In genomic region chr1:25819496-25820246, GRCh38 we compare ENCODE assay signal across 8 cellular contexts. TPM values are rescaled to one million over a fixed set of nuclear protein-coding genes. Genes with fewer than 3 reads are reported as not detected.
DNase-seq lines count a peak whose midpoint lies in the region; ATAC-seq and TF ChIP-seq lines count a peak whose summit lies in the region.

MTFR1L (plus strand) TSS chr1:25819954; CDS start chr1:25823105, 3,151 bp downstream.

- no peaks in the 10 kb centered on the region for H3K9me3 Mint-ChIP-seq in IgD-negative memory B cell
- no peaks in the 10 kb centered on the region for H3K9me3 Mint-ChIP-seq in activated T-helper 17 cell treated with anti-CD3 and anti-CD28 coated beads, Interleukin-2, amount 50 U/mL, for 72 hours
- no peaks in the 10 kb centered on the region for H3K9me3 Mint-ChIP-seq in nephron
- H3K9me3 Mint-ChIP-seq in stimulated activated naive CD8-positive, alpha-beta T cell treated with anti-CD3 and anti-CD28 coated beads, Interleukin-15, Interleukin-2, amounts not matched to agents 100 ng/mL and 50 ng/mL, for 24 hours = no peaks in the 10 kb centered on the region

- no peak for TF ChIP-seq CTCF in nephron (IDR thresholded peaks at IDR 0.05; ENCODE audit: unreplicated experiment in 3 of 3)

- H3K27me3 Mint-ChIP-seq in IgD-negative memory B cell (no peaks in the 10 kb centered on the region), nephron (ENCODE audit: low read depth) (no peaks in the 10 kb centered on the region)
- H3K27me3 Mint-ChIP-seq in activated T-helper 17 cell treated with anti-CD3 and anti-CD28 coated beads, Interleukin-2, amount 50 U/mL, for 72 hours = no peaks in the 10 kb centered on the region
- H3K27me3 Mint-ChIP-seq in stimulated activated naive CD8-positive, alpha-beta T cell treated with anti-CD3 and anti-CD28 coated beads, Interleukin-15, Interleukin-2, amounts not matched to agents 100 ng/mL and 50 ng/mL, for 24 hours = no peaks in the 10 kb centered on the region

- H3K27ac Mint-ChIP-seq in IgD-negative memory B cell = peak within 1 kb of the TSS; percentile 87 to 93 (median 90)
- H3K27ac Mint-ChIP-seq in activated T-helper 17 cell treated with anti-CD3 and anti-CD28 coated beads, Interleukin-2, amount 50 U/mL, for 72 hours = peak within 1 kb of the TSS; percentile 96
- H3K27ac Mint-ChIP-seq in nephron = peak within 1 kb of the TSS; percentile 99 to 100 (median 100)
- H3K27ac Mint-ChIP-seq in stimulated activated naive CD8-positive, alpha-beta T cell treated with anti-CD3 and anti-CD28 coated beads, Interleukin-15, Interleukin-2, amounts not matched to agents 100 ng/mL and 50 ng/mL, for 24 hours = peak within 1 kb of the TSS; percentile 92

- peaks cover 7 to 25% (median 17%) of the 10 kb centered on the region in 3 donors for H3K4me1 Mint-ChIP-seq in IgD-negative memory B cell
- peaks cover 23% of the 10 kb centered on the region for H3K4me1 Mint-ChIP-seq in activated T-helper 17 cell treated with anti-CD3 and anti-CD28 coated beads, Interleukin-2, amount 50 U/mL, for 72 hours
- peaks cover 37% of the 10 kb centered on the region for H3K4me1 Mint-ChIP-seq in nephron
- peaks cover 30% of the 10 kb centered on the region for H3K4me1 Mint-ChIP-seq in stimulated activated naive CD8-positive, alpha-beta T cell treated with anti-CD3 and anti-CD28 coated beads, Interleukin-15, Interleukin-2, amounts not matched to agents 100 ng/mL and 50 ng/mL, for 24 hours (ENCODE audit: low read depth)

- DNase-seq in DMS79 treated with DMSO at 0.1 percent for 48 hours (lab: John Stamatoyannopoulos, UW) (peak; percentile 81), RPMI8226 (peak; percentile 97), fibroblast of peridontal ligament (ENCODE audit: extremely low read depth) (peak; percentile 55)

- ATAC-seq in GM21528 (IDR thresholded peaks at IDR 0.05; ENCODE audit: low FRiP score, unreplicated experiment) = peak; percentile 86
- ATAC-seq in activated T-helper 17 cell treated with anti-CD3 and anti-CD28 coated beads, Interleukin-2, amount 50 U/mL, for 72 hours (replicated peaks) = peak; percentile 90

- H3K36me3 Mint-ChIP-seq in IgD-negative memory B cell (no peaks in the 10 kb centered on the region), nephron (ENCODE audit: low read depth) (peaks cover 9% of the 10 kb centered on the region)
- peaks cover 24% of the 10 kb centered on the region for H3K36me3 Mint-ChIP-seq in activated T-helper 17 cell treated with anti-CD3 and anti-CD28 coated beads, Interleukin-2, amount 50 U/mL, for 72 hours (ENCODE audit: low read depth)
- peaks cover 3% of the 10 kb centered on the region for H3K36me3 Mint-ChIP-seq in stimulated activated naive CD8-positive, alpha-beta T cell treated with anti-CD3 and anti-CD28 coated beads, Interleukin-15, Interleukin-2, amounts not matched to agents 100 ng/mL and 50 ng/mL, for 24 hours (ENCODE audit: low read depth)

- peak within 1 kb of the TSS; percentile 89 to 98 (median 97) for H3K4me3 Mint-ChIP-seq in IgD-negative memory B cell
- peak within 1 kb of the TSS; percentile 97 for H3K4me3 Mint-ChIP-seq in activated T-helper 17 cell treated with anti-CD3 and anti-CD28 coated beads, Interleukin-2, amount 50 U/mL, for 72 hours
- H3K4me3 Mint-ChIP-seq in nephron = peak within 1 kb of the TSS; percentile 98 to 99 (median 98)
- H3K4me3 Mint-ChIP-seq in stimulated activated naive CD8-positive, alpha-beta T cell treated with anti-CD3 and anti-CD28 coated beads, Interleukin-15, Interleukin-2, amounts not matched to agents 100 ng/mL and 50 ng/mL, for 24 hours = peak within 1 kb of the TSS; percentile 87

RNA-seq across cellular contexts. Expression of gene MTFR1L, which starts in this region (rescaled TPM):
- 39.6 TPM for polyA plus RNA-seq in IgD-negative memory B cell
- 10 to 100 TPM; 39.6 to 58.8 TPM for total RNA-seq in activated T-helper 17 cell treated with anti-CD3 and anti-CD28 coated beads, Interleukin-2, amount 50 U/mL, for 72 hours

Comparison
In these comparisons a context has a peak if more than half of its experiments do, and no peak if none do; other contexts are left out.
1. Peak in every context shown above with its lines: DNase-seq and ATAC-seq.